11 cellular contexts compared by ENCODE assay signal in the genomic region with DNA sequence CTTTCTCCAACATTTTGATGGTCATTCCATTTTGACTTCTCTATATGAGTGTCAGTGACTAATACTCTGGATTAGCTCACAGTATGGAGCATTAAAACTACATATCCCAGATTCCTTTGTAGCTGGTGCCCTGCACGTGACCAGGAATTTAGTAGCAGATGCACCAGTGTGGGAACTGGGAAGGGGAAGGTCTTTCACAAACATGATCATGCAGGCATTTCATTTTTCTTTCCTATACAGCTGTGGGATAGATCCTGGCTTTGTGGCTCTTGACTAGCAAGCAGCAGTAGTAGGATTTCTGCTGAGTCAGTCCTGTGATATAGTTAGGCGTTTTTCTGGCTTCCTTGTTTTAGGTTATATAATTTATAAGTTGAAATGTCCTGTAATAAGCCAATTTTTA.
DNase-seq lines count a peak whose midpoint lies in the region; ATAC-seq, FAIRE-seq and TF ChIP-seq lines count a peak whose summit lies in the region.
"Had no signal": no experiment of that assay in that cellular context is flagged by ENCODE, and none has a peak within 500 bp of the region (broad histone marks: within the 10 kb centered on the region; RNA-seq: fewer than 3 reads in every experiment).

No MANE protein-coding gene starts in this region.

- no peaks in the 10 kb centered on the region for H4K20me1 ChIP-seq in astrocyte (ENCODE audit: insufficient read depth, low read length)

- H3K4me3 ChIP-seq in Caco-2 (ENCODE audit: low read depth, low read length) (no peak overlapping the region), astrocyte (ENCODE audit: insufficient read depth, low read depth, low read length) (no peak overlapping the region), lower leg skin (ENCODE audit: low read depth, poor library complexity, severe bottlenecking) (no peak overlapping the region)
- H3K4me3 ChIP-seq: psoas muscle had no signal

- 15 to 21% methylated on average over 2 of the region's 2 CpGs for WGBS in lower leg skin, 2 donors

- no peak overlapping the region for H3K27ac Mint-ChIP-seq in Caco-2 (ENCODE audit: unreplicated experiment)
- peak overlapping the region; percentile 88 for H3K27ac Mint-ChIP-seq in astrocyte (ENCODE audit: unreplicated experiment)

- TF ChIP-seq CTCF in Caco-2 (IDR thresholded peaks at IDR 0.05; ENCODE audit: insufficient read depth in 1 of 2, low read depth in 1 of 2, low read length in 1 of 2, severe bottlenecking in 1 of 2, unreplicated experiment in 1 of 2) (no peak), astrocyte (IDR thresholded peaks at IDR 0.05; ENCODE audit: insufficient read depth, low read depth, low read length) (no peak), lower leg skin (IDR thresholded peaks at IDR 0.05) (no peak)

- H3K36me3 ChIP-seq in Caco-2 (ENCODE audit: control insufficient read depth, insufficient read depth, low read length), result no peaks in the 10 kb centered on the region
- H3K36me3 ChIP-seq in astrocyte (ENCODE audit: insufficient read depth, low read length), result no peaks in the 10 kb centered on the region

- H3K79me2 ChIP-seq in astrocyte (ENCODE audit: insufficient read depth, low read length), result no peaks in the 10 kb centered on the region

- H3K9me3 Mint-ChIP-seq in Caco-2 (ENCODE audit: unreplicated experiment), result no peaks in the 10 kb centered on the region
- no peaks in the 10 kb centered on the region for H3K9me3 Mint-ChIP-seq in astrocyte (ENCODE audit: unreplicated experiment)

- H3K4me1 Mint-ChIP-seq in Caco-2 (ENCODE audit: low read depth, unreplicated experiment) (no peaks in the 10 kb centered on the region), astrocyte (ENCODE audit: low read depth, unreplicated experiment) (peaks cover 4% of the 10 kb centered on the region)

- no peak for TF ChIP-seq POLR2A in lower leg skin (IDR thresholded peaks at IDR 0.05)

- H3K9ac ChIP-seq in astrocyte (ENCODE audit: low read length), result no peak overlapping the region

- no peak for TF ChIP-seq EP300 in Ishikawa (IDR thresholded peaks at IDR 0.05; ENCODE audit: borderline replicate concordance)

- POLR2A ChIA-PET in Caco-2 (lab: Charles Lee), result no interaction called here

- BruUV-seq in Caco-2 (replicated peaks; lab: Mats Ljungman, UMichigan), result no TSS peak

- DNase-seq in Caco-2 (peak; percentile 1 to 17), astrocyte (ENCODE audit: low read depth) (peak; percentile 64), left kidney (ENCODE audit: low read depth, low spot score) (peak; percentile 9), amygdala (lab: John Stamatoyannopoulos, UW) (no peak), kidney glomerular epithelial cell (lab: John Stamatoyannopoulos, UW) (no peak), lower leg skin (ENCODE audit: low spot score in 2 of 2) (no peak)
- DNase-seq: hippocampal formation; psoas muscle; stimulated activated CD8-positive, alpha-beta memory T cell treated with anti-CD3 and anti-CD28 coated beads, Interleukin-4, amount 100 ng/mL, for 48 hours had no signal

- CTCF ChIA-PET in Caco-2 (lab: Charles Lee), result no interaction called here

- TF ChIP-seq RAD21 in Ishikawa (IDR thresholded peaks at IDR 0.05; ENCODE audit: low read depth), result no peak

- H3K4me3 Mint-ChIP-seq in Caco-2 (ENCODE audit: unreplicated experiment) (no peak overlapping the region), astrocyte (ENCODE audit: unreplicated experiment) (no peak overlapping the region)

- intact Hi-C loops in Caco-2 (cut with micrococcal nuclease; ENCODE audit: unreplicated experiment), result no loop called here
- intact Hi-C loops in lower leg skin (cut with DNase I; ENCODE audit: low total_unique reads), result no loop called here

- H3K9me3 ChIP-seq in Caco-2 (no peaks in the 10 kb centered on the region), astrocyte (ENCODE audit: insufficient read depth, low read depth, low read length) (no peaks in the 10 kb centered on the region)
- H3K9me3 ChIP-seq: psoas muscle had no signal

- peaks cover 2% of the 10 kb centered on the region for H3K36me3 Mint-ChIP-seq in Caco-2 (ENCODE audit: insufficient read depth, unreplicated experiment)
- no peaks in the 10 kb centered on the region for H3K36me3 Mint-ChIP-seq in astrocyte (ENCODE audit: low read depth, unreplicated experiment)

- no peaks in the 10 kb centered on the region for H3K27me3 ChIP-seq in Caco-2 (replicated peaks; ENCODE audit: control insufficient read depth, insufficient read depth, low read length)
- H3K27me3 ChIP-seq in astrocyte (ENCODE audit: insufficient read depth, low read length), result no peaks in the 10 kb centered on the region

- H3K4me2 ChIP-seq in astrocyte (ENCODE audit: low read length), result no peak overlapping the region

- no peak for ATAC-seq in HG02840 (IDR thresholded peaks at IDR 0.05; ENCODE audit: low FRiP score, unreplicated experiment)

- H2AFZ ChIP-seq in astrocyte (ENCODE audit: low read depth, low read length), result peak overlapping the region; percentile 44

- peak; percentile 80 for FAIRE-seq in astrocyte (lab: Jason Lieb, UNC)

- H3K27ac ChIP-seq in astrocyte (ENCODE audit: low read depth, low read length), result no peak overlapping the region
- H3K27ac ChIP-seq: psoas muscle had no signal

- H3K27me3 Mint-ChIP-seq in Caco-2 (ENCODE audit: insufficient read depth, unreplicated experiment) (peaks cover 3% of the 10 kb centered on the region), astrocyte (ENCODE audit: low read depth, unreplicated experiment) (no peaks in the 10 kb centered on the region)

- no peaks in the 10 kb centered on the region for H3K4me1 ChIP-seq in Caco-2
- H3K4me1 ChIP-seq in astrocyte (ENCODE audit: insufficient read depth, low read length), result no peaks in the 10 kb centered on the region
- H3K4me1 ChIP-seq: psoas muscle had no signal

TF ChIP-seq in Ishikawa, 13 proteins besides CTCF, POLR2A, EP300 and RAD21:
- TF ChIP-seq, protein P1, sequence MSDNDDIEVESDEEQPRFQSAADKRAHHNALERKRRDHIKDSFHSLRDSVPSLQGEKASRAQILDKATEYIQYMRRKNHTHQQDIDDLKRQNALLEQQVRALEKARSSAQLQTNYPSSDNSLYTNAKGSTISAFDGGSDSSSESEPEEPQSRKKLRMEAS (IDR thresholded peaks at IDR 0.05), result peak; percentile 23; the same call in 1 of the 2 replicates
- TF ChIP-seq NFIC (IDR thresholded peaks at IDR 0.05) (no peak), YY1 (IDR thresholded peaks at IDR 0.05; ENCODE audit: low read depth) (no peak), TEAD4 (IDR thresholded peaks at IDR 0.05) (no peak), CEBPB (IDR thresholded peaks at IDR 0.05) (no peak), ZBTB7A (IDR thresholded peaks at IDR 0.05; ENCODE audit: low read depth) (no peak), TAF1 (IDR thresholded peaks at IDR 0.05; ENCODE audit: low read depth) (no peak), EGR1 (IDR thresholded peaks at IDR 0.05) (no peak), FOXM1 (IDR thresholded peaks at IDR 0.05; ENCODE audit: borderline replicate concordance, low read depth) (no peak), CREB1 (IDR thresholded peaks at IDR 0.05; ENCODE audit: low read depth) (no peak), TCF12 (IDR thresholded peaks at IDR 0.05; ENCODE audit: low read depth) (no peak)
- TF ChIP-seq, protein P2, sequence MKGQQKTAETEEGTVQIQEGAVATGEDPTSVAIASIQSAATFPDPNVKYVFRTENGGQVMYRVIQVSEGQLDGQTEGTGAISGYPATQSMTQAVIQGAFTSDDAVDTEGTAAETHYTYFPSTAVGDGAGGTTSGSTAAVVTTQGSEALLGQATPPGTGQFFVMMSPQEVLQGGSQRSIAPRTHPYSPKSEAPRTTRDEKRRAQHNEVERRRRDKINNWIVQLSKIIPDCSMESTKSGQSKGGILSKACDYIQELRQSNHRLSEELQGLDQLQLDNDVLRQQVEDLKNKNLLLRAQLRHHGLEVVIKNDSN (IDR thresholded peaks at IDR 0.05), result peak; percentile 97
- TF ChIP-seq, protein P3, sequence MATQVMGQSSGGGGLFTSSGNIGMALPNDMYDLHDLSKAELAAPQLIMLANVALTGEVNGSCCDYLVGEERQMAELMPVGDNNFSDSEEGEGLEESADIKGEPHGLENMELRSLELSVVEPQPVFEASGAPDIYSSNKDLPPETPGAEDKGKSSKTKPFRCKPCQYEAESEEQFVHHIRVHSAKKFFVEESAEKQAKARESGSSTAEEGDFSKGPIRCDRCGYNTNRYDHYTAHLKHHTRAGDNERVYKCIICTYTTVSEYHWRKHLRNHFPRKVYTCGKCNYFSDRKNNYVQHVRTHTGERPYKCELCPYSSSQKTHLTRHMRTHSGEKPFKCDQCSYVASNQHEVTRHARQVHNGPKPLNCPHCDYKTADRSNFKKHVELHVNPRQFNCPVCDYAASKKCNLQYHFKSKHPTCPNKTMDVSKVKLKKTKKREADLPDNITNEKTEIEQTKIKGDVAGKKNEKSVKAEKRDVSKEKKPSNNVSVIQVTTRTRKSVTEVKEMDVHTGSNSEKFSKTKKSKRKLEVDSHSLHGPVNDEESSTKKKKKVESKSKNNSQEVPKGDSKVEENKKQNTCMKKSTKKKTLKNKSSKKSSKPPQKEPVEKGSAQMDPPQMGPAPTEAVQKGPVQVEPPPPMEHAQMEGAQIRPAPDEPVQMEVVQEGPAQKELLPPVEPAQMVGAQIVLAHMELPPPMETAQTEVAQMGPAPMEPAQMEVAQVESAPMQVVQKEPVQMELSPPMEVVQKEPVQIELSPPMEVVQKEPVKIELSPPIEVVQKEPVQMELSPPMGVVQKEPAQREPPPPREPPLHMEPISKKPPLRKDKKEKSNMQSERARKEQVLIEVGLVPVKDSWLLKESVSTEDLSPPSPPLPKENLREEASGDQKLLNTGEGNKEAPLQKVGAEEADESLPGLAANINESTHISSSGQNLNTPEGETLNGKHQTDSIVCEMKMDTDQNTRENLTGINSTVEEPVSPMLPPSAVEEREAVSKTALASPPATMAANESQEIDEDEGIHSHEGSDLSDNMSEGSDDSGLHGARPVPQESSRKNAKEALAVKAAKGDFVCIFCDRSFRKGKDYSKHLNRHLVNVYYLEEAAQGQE (IDR thresholded peaks at IDR 0.05; ENCODE audit: low read depth), result no peak

Comparison
In these comparisons a context has a peak if more than half of its experiments do, and no peak if none do; other contexts are left out.
1. DNase-seq: peak in Caco-2 (2 of 2), astrocyte (single experiment) and left kidney (single experiment); none in amygdala (0 of 56), kidney glomerular epithelial cell (single experiment) and lower leg skin (0 of 2).